In genomic region chr12:27779416-27779815, GRCh38 we compare ENCODE assay signal across 8 cellular contexts. TPM values are rescaled to one million over a fixed set of nuclear protein-coding genes. Genes with fewer than 3 reads are reported as not detected.
DNase-seq lines count a peak whose midpoint lies in the region; ATAC-seq and TF ChIP-seq lines count a peak whose summit lies in the region.

No MANE protein-coding gene starts in this region.

- no peaks in the 10 kb centered on the region for H3K9me3 ChIP-seq in CD4-positive, alpha-beta memory T cell (ENCODE audit: control insufficient read depth in 1 of 2, low read length in 2 of 2)
- no peaks in the 10 kb centered on the region for H3K9me3 ChIP-seq in lower lobe of right lung

- peaks cover 26 to 33% (median 29%) of the 10 kb centered on the region in 4 donors for H3K4me1 Mint-ChIP-seq in CD4-positive, alpha-beta memory T cell
- H3K4me1 Mint-ChIP-seq in central memory CD8-positive, alpha-beta T cell = peaks cover 33% of the 10 kb centered on the region

- no peaks in the 10 kb centered on the region for H3K27me3 ChIP-seq in CD4-positive, alpha-beta memory T cell (ENCODE audit: insufficient read depth, low read length)
- H3K27me3 ChIP-seq in lower lobe of right lung (ENCODE audit: low read depth) = no peaks in the 10 kb centered on the region

- no peaks in the 10 kb centered on the region for H3K36me3 ChIP-seq in CD4-positive, alpha-beta memory T cell (ENCODE audit: insufficient read depth, low read length)
- H3K36me3 ChIP-seq in lower lobe of right lung = peaks cover 4% of the 10 kb centered on the region

- H3K36me3 Mint-ChIP-seq in CD4-positive, alpha-beta memory T cell = peaks cover 3 to 6% of the 10 kb centered on the region in 2 donors
- peaks cover 6% of the 10 kb centered on the region for H3K36me3 Mint-ChIP-seq in central memory CD8-positive, alpha-beta T cell (ENCODE audit: insufficient read depth)

- ATAC-seq in GM19043 (IDR thresholded peaks at IDR 0.05; ENCODE audit: low read depth, unreplicated experiment) = peak; percentile 12
- peak; percentile 7 for ATAC-seq in HG03354 (IDR thresholded peaks at IDR 0.05; ENCODE audit: poor library complexity, severe bottlenecking, unreplicated experiment)
- no peak for ATAC-seq in central memory CD8-positive, alpha-beta T cell (replicated peaks; ENCODE audit: extremely low read depth, poor library complexity, severe bottlenecking)
- ATAC-seq in lower lobe of right lung = no peak

- H3K27ac Mint-ChIP-seq in CD4-positive, alpha-beta memory T cell = peak overlapping the region; percentile 82 to 97 (median 87)
- no peak overlapping the region for H3K27ac Mint-ChIP-seq in central memory CD8-positive, alpha-beta T cell (ENCODE audit: low read depth)

- H3K27ac ChIP-seq in CD4-positive, alpha-beta memory T cell (ENCODE audit: low read depth, low read length) = peak overlapping the region; percentile 62
- peak overlapping the region; percentile 84 for H3K27ac ChIP-seq in lower lobe of right lung

- POLR2A ChIA-PET in CD4-positive, alpha-beta memory T cell (lab: Charles Lee; ENCODE audit: partially characterized antibody) = interaction anchor here (1.0 to 2.6 kb wide), 7 partner anchors 11 to 411 kb away, joined by 3 to 23 read pairs (median 8); partner anchors contain the start of gene CCDC91

- no peak for TF ChIP-seq CTCF in lower lobe of right lung (IDR thresholded peaks at IDR 0.05)

- no peaks in the 10 kb centered on the region for H3K9me3 Mint-ChIP-seq in CD4-positive, alpha-beta memory T cell
- no peaks in the 10 kb centered on the region for H3K9me3 Mint-ChIP-seq in central memory CD8-positive, alpha-beta T cell

- DNase-seq in CD4-positive, alpha-beta memory T cell = peak in 2 of 5 donors; percentile 1 to 35
- DNase-seq in RKO (ENCODE audit: low spot score) = peak; percentile 12
- no peak for DNase-seq in central memory CD8-positive, alpha-beta T cell (ENCODE audit: low spot score in 2 of 2)
- no peak for DNase-seq in lower lobe of right lung
- DNase-seq in superior temporal gyrus (ENCODE audit: extremely low spot score) = peak; percentile 71
- no peak for DNase-seq in HPDE6-E6E7 (ENCODE audit: extremely low spot score)

- H3K4me3 ChIP-seq in CD4-positive, alpha-beta memory T cell (ENCODE audit: low read length in 2 of 2) = peak overlapping the region; percentile 73 to 74
- H3K4me3 ChIP-seq in lower lobe of right lung = peak overlapping the region; percentile 91

- H3K27me3 Mint-ChIP-seq in CD4-positive, alpha-beta memory T cell = no peaks in the 10 kb centered on the region
- H3K27me3 Mint-ChIP-seq in central memory CD8-positive, alpha-beta T cell = no peaks in the 10 kb centered on the region

- CTCF ChIA-PET in CD4-positive, alpha-beta memory T cell (lab: Charles Lee; ENCODE audit: partially characterized antibody) = interaction anchor here (1.0 to 2.0 kb wide), 2 partner anchors 42 to 46 kb away, joined by 6 to 12 read pairs; no protein-coding TSS in a partner anchor

- H3K4me3 Mint-ChIP-seq in CD4-positive, alpha-beta memory T cell = peak overlapping the region; percentile 86 to 94 (median 90)
- H3K4me3 Mint-ChIP-seq in central memory CD8-positive, alpha-beta T cell = peak overlapping the region; percentile 83

- H3K4me1 ChIP-seq in CD4-positive, alpha-beta memory T cell (ENCODE audit: insufficient read depth, low read length) = peaks cover 26% of the 10 kb centered on the region
- H3K4me1 ChIP-seq in lower lobe of right lung = peaks cover 22% of the 10 kb centered on the region

- intact Hi-C loops in CD4-positive, alpha-beta memory T cell (cut with micrococcal nuclease) = no loop called here
- intact Hi-C loops in lower lobe of right lung (cut with DNase I) = no loop called here

RNA-seq across cellular contexts. Expression of gene KLHL42, which starts 0.6 kb away (rescaled TPM):
- 10 to 100 TPM; 19.4 to 20.5 TPM for total RNA-seq in CD4-positive, alpha-beta memory T cell
- 10 to 100 TPM; 10.8 to 12.6 TPM for polyA plus RNA-seq in CD4-positive, alpha-beta memory T cell
- 19.1 TPM for total RNA-seq in lower lobe of right lung

RNA-seq across cellular contexts. Expression of gene MANSC4, which starts 0.6 kb away (rescaled TPM):
- not detected for total RNA-seq in CD4-positive, alpha-beta memory T cell
- polyA plus RNA-seq in CD4-positive, alpha-beta memory T cell = under 1 TPM in 1 of 2 donors, not detected in 1; 0.32 TPM
- total RNA-seq in lower lobe of right lung = not detected

Comparison
In these comparisons a context has a peak if more than half of its experiments do, and no peak if none do; other contexts are left out.
1. DNase-seq: peak in RKO (single experiment) and superior temporal gyrus (single experiment); none in central memory CD8-positive, alpha-beta T cell (0 of 2), lower lobe of right lung (single experiment) and HPDE6-E6E7 (single experiment).
2. ATAC-seq: peak in GM19043 (single experiment) and HG03354 (single experiment); none in central memory CD8-positive, alpha-beta T cell (single experiment) and lower lobe of right lung (0 of 2).